In the genomic region with DNA sequence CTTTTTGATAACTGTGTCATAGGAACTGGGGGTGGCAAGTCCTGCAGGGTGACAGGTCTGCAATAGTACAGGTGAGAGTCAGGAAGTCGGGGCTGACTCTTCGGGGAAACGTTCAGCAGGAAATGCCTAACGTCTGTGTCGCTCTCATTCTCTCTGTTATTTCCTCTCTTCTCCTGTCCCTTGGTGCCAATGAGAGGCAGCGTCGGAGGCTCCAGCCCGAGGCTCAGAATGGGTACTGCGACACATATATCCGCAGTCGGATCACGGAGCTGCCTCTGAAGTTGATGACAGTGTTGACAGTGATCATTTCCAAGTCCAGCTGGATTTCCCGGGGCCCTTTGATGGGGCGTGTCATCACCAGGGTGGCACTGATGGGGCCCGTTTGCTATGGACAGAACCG, we compare ENCODE assay signal across 8 cellular contexts. TPM values are rescaled to one million over a fixed set of nuclear protein-coding genes. Genes with fewer than 3 reads are reported as not detected.
DNase-seq lines count a peak whose midpoint lies in the region; ATAC-seq lines count a peak whose summit lies in the region.

No MANE protein-coding gene starts in this region.

- ATAC-seq in Right ventricle myocardium inferior: no peak
- no peak for ATAC-seq in GM21390 (IDR thresholded peaks at IDR 0.05; ENCODE audit: unreplicated experiment)

- H3K79me1 ChIP-seq in mesenchymal stem cell (replicated peaks; ENCODE audit: low read length, poor library complexity, severe bottlenecking): no peaks in the 10 kb centered on the region

- no peak overlapping the region for H2AFZ ChIP-seq in mesenchymal stem cell (ENCODE audit: low read depth, low read length)

- no peak overlapping the region for H3K23ac ChIP-seq in mesenchymal stem cell (ENCODE audit: low read length in 2 of 2)

- H3K27ac ChIP-seq in mesenchymal stem cell (ENCODE audit: low read length, poor library complexity, severe bottlenecking): no peak overlapping the region
- peak overlapping the region; percentile 31 for H3K27ac ChIP-seq in urinary bladder (ENCODE audit: low read depth)

- no peak overlapping the region for H3K14ac ChIP-seq in mesenchymal stem cell (ENCODE audit: low read length in 2 of 2)

- no peak overlapping the region for H3K4me2 ChIP-seq in mesenchymal stem cell (ENCODE audit: low read length, poor library complexity, severe bottlenecking)

- no peak overlapping the region for H2AK5ac ChIP-seq in mesenchymal stem cell (ENCODE audit: low read length, severe bottlenecking)

- peaks cover 0 to 26% of the 10 kb centered on the region in 2 experiments for H3K27me3 ChIP-seq in mesenchymal stem cell (ENCODE audit: control insufficient read depth in 1 of 2, insufficient read depth in 1 of 2, low read length in 2 of 2)

- no peak overlapping the region for H3K9ac ChIP-seq in mesenchymal stem cell (ENCODE audit: low read length)

- H3K4me3 ChIP-seq in mesenchymal stem cell (ENCODE audit: insufficient read depth in 1 of 2, low read depth in 1 of 2, low read length in 2 of 2) (no peak overlapping the region), urinary bladder (ENCODE audit: low read depth, low read length) (no peak overlapping the region)

- H3K4me1 ChIP-seq in mesenchymal stem cell (ENCODE audit: control insufficient read depth, insufficient read depth, low read depth, low read length): peaks cover 13% of the 10 kb centered on the region
- no peaks in the 10 kb centered on the region for H3K4me1 ChIP-seq in urinary bladder (ENCODE audit: insufficient read depth)

- no peak overlapping the region for H2BK5ac ChIP-seq in mesenchymal stem cell (ENCODE audit: low read depth, low read length, poor library complexity, severe bottlenecking)

- peaks cover 0 to 42% of the 10 kb centered on the region in 2 experiments for H3K36me3 ChIP-seq in mesenchymal stem cell (ENCODE audit: control insufficient read depth in 1 of 2, insufficient read depth in 2 of 2, low read depth in 1 of 2, low read length in 2 of 2)
- no peaks in the 10 kb centered on the region for H3K36me3 ChIP-seq in urinary bladder (ENCODE audit: insufficient read depth)

- no peak overlapping the region for H4K8ac ChIP-seq in mesenchymal stem cell (ENCODE audit: low read length)

- H2BK15ac ChIP-seq in mesenchymal stem cell (ENCODE audit: low read depth, poor library complexity, severe bottlenecking): no peak overlapping the region

- WGBS in mesenchymal stem cell: 48% methylated on average over 16 of the region's 16 CpGs
- 74% methylated on average over 16 of the region's 16 CpGs for WGBS in urinary bladder

- H3K18ac ChIP-seq in mesenchymal stem cell (ENCODE audit: low read depth in 1 of 2, low read length in 2 of 2): no peak overlapping the region

- H2BK120ac ChIP-seq in mesenchymal stem cell (ENCODE audit: low read depth, low read length): no peak overlapping the region

- DNase-seq in Right ventricle myocardium inferior (ENCODE audit: missing footprints) (peak; percentile 63), cardiac septum (ENCODE audit: low spot score) (no peak), mesenchymal stem cell (no peak), cerebellar nuclear complex (lab: John Stamatoyannopoulos, UW) (no peak), NOMO-1 (lab: John Stamatoyannopoulos, UW; ENCODE audit: unreplicated experiment in 2 of 2) (no peak)
- peak; percentile 71 for DNase-seq in activated effector memory CD4-positive, alpha-beta T cell treated with Interleukin-2 at 50 U/mL for 16 hours

- no peaks in the 10 kb centered on the region for H3K9me3 ChIP-seq in mesenchymal stem cell (ENCODE audit: control insufficient read depth, low read length)

- H2BK12ac ChIP-seq in mesenchymal stem cell (ENCODE audit: low read length in 2 of 2): no peak overlapping the region

- intact Hi-C loops in Right ventricle myocardium inferior (cut with DNase I): no loop called here
- intact Hi-C loops in cardiac septum (cut with DNase I): no loop called here

- H3K4ac ChIP-seq in mesenchymal stem cell (ENCODE audit: low read depth in 1 of 2, low read length in 2 of 2): peak overlapping the region in 1 of 2 experiments; percentile 37

- peak overlapping the region; percentile 46 for H4K91ac ChIP-seq in mesenchymal stem cell (ENCODE audit: low read length)

RNA-seq across cellular contexts. Expression of gene TC2N, which starts 2.7 kb away (rescaled TPM):
- 12.6 TPM for total RNA-seq in Right ventricle myocardium inferior
- 1.7 TPM for total RNA-seq in cardiac septum
- 0.07 TPM for polyA plus RNA-seq in mesenchymal stem cell (2013, experiment 1 of 2)
- polyA plus RNA-seq in mesenchymal stem cell (2013, experiment 2 of 2): 0.05 TPM
- 46.8 TPM for total RNA-seq in urinary bladder
- polyA plus RNA-seq in urinary bladder: 9.8 TPM

Comparison
In these comparisons a context has a peak if more than half of its experiments do, and no peak if none do; other contexts are left out.
1. DNase-seq: peak in Right ventricle myocardium inferior (single experiment) and activated effector memory CD4-positive, alpha-beta T cell treated with Interleukin-2 at 50 U/mL for 16 hours (single experiment); none in cardiac septum (single experiment), mesenchymal stem cell (single experiment), cerebellar nuclear complex (0 of 2) and NOMO-1 (0 of 2).